In the genomic region with DNA sequence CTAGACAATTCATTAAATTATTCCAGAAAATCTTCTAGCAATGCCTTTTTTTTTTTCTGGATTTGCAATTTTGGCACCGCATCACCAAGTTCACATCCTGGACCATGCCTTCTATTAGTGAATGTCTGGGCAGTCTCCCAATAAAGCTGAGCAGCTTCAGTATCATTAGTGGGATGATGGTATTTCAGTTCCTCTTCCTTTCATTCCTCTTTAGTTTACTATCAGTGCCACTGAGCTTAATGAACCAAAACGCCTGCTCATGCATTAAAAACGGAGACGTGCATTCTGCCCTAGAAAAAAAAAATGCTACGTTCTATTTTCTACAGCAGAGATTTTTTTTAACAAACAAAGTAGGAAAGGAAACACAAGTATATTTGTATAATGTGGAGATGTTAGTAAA, we compare ENCODE assay signal across 1 cellular context.
TF ChIP-seq lines count a peak whose summit lies in the region.

No MANE protein-coding gene starts in this region.

TF ChIP-seq in IMR-90, 13 proteins besides CTCF, POLR2A, EP300 and RAD21 (continued from another document):
- TF ChIP-seq, protein P1, sequence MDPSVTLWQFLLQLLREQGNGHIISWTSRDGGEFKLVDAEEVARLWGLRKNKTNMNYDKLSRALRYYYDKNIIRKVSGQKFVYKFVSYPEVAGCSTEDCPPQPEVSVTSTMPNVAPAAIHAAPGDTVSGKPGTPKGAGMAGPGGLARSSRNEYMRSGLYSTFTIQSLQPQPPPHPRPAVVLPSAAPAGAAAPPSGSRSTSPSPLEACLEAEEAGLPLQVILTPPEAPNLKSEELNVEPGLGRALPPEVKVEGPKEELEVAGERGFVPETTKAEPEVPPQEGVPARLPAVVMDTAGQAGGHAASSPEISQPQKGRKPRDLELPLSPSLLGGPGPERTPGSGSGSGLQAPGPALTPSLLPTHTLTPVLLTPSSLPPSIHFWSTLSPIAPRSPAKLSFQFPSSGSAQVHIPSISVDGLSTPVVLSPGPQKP (IDR thresholded peaks at IDR 0.05; ENCODE audit: borderline replicate concordance, low read depth, low read length) = no peak
